In the genomic region with DNA sequence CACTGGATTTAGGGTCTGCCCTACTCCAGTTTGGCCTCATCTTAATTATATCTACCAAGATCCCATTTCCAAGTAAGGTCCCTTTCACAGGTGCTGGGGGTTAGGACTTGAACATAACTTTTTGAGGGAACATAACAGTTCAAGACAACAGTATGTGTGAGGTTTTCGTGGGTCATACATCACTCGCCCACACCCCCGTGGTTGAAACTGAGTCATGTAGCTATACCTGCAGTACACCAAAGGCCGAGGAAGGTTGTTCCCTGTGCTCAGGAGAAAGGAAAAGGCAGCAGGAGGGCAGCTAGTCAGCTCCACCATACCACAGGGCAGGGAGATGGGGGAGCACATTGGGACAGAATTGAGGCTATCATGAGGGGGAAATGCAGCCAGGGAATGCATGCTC, we compare ENCODE assay signal across 1 cellular context.
TF ChIP-seq lines count a peak whose summit lies in the region.

No MANE protein-coding gene starts in this region.

TF ChIP-seq in HCT116, 20 proteins besides CTCF, POLR2A, EP300 and RAD21:
- TF ChIP-seq CEBPB (IDR thresholded peaks at IDR 0.05; ENCODE audit: low read depth) (no peak), ATF3 (IDR thresholded peaks at IDR 0.05) (no peak), FOSL1 (IDR thresholded peaks at IDR 0.05; ENCODE audit: low read depth) (no peak), ZBTB33 (IDR thresholded peaks at IDR 0.05; ENCODE audit: extremely low read depth, insufficient replicate concordance, low read length) (no peak), SIN3A (IDR thresholded peaks at IDR 0.05; ENCODE audit: low read depth) (no peak), EGR1 (IDR thresholded peaks at IDR 0.05; ENCODE audit: low read depth) (no peak), CBX3 (IDR thresholded peaks at IDR 0.05; ENCODE audit: low read depth) (no peak), ZFX (IDR thresholded peaks at IDR 0.05) (no peak), SRF (IDR thresholded peaks at IDR 0.05; ENCODE audit: low read depth) (no peak)
